Comparison of ENCODE assay signal across 20 cellular contexts in genomic region chr3:133588035-133588434, GRCh38. TPM values are rescaled to one million over a fixed set of nuclear protein-coding genes. Genes with fewer than 3 reads are reported as not detected.
DNase-seq lines count a peak whose midpoint lies in the region; ATAC-seq, FAIRE-seq and TF ChIP-seq lines count a peak whose summit lies in the region.
"Had no signal": no experiment of that assay in that cellular context is flagged by ENCODE, and none has a peak within 500 bp of the region (broad histone marks: within the 10 kb centered on the region; RNA-seq: fewer than 3 reads in every experiment).

No MANE protein-coding gene starts in this region.

- CTCF ChIA-PET in Caco-2 (lab: Charles Lee) = no interaction called here

- H3K36me3 Mint-ChIP-seq in Caco-2 (ENCODE audit: insufficient read depth, unreplicated experiment) (peaks cover 83% of the 10 kb centered on the region), T-helper 17 cell (ENCODE audit: low read depth) (peaks cover 2% of the 10 kb centered on the region)
- peaks cover 27% of the 10 kb centered on the region for H3K36me3 Mint-ChIP-seq in natural killer cell treated with Interleukin-12 subunit alpha and Interleukin-12 subunit beta and Interleukin-15 and Interleukin-18, amount 100 ng/mL, for 72 hours

- no peak overlapping the region for H3K4me3 Mint-ChIP-seq in Caco-2 (ENCODE audit: unreplicated experiment)
- H3K4me3 Mint-ChIP-seq in T-helper 17 cell = no peak overlapping the region
- H3K4me3 Mint-ChIP-seq in natural killer cell treated with Interleukin-12 subunit alpha and Interleukin-12 subunit beta and Interleukin-15 and Interleukin-18, amount 100 ng/mL, for 72 hours = peak overlapping the region; percentile 45
- H3K4me3 Mint-ChIP-seq: activated T-helper 1 cell treated with anti-CD3 and anti-CD28 coated beads, Interleukin-12 subunit alpha, Interleukin-12 subunit beta, Interleukin-2, Interleukin-4 antibody, amounts not matched to agents 30 ng/mL and 10 ng/mL and 1 ng/mL, durations not matched to agents 14 hours and 24 hours and 36 hours; nephron had no signal

- no peak for DNase-seq in Caco-2
- DNase-seq in GM18507 (ENCODE audit: extremely low spot score, insufficient read length, low read depth) = no peak
- no peak for DNase-seq in T-helper 17 cell
- DNase-seq in natural killer cell treated with Interleukin-12 subunit alpha and Interleukin-12 subunit beta and Interleukin-15 and Interleukin-18, amount 100 ng/mL, for 72 hours (ENCODE audit: low spot score) = no peak
- DNase-seq in SHP77 (lab: John Stamatoyannopoulos, UW) = no peak
- no peak for DNase-seq in SIG-M5 treated with dmso at 0.1 percent for 504 hours (lab: John Stamatoyannopoulos, UW; ENCODE audit: unreplicated experiment)
- DNase-seq in mesenteric fat pad (ENCODE audit: low spot score) = no peak
- DNase-seq: adrenal gland; DND-41; mesendoderm; NCI-H1694; PC-3; SJCRH30; stimulated activated CD4-positive, alpha-beta T cell treated with anti-CD3 and anti-CD28 coated beads, Interleukin-1b, Interleukin-23, amount 100 ng/mL, for 48 hours; stimulated activated naive CD4-positive, alpha-beta T cell; T-helper 2 cell; transverse colon had no signal

- peaks cover 8% of the 10 kb centered on the region; the same call in 1 of the 2 replicates for H3K4me1 ChIP-seq in Caco-2

- no peak for ATAC-seq in T-helper 17 cell
- ATAC-seq in natural killer cell treated with Interleukin-12 subunit alpha and Interleukin-12 subunit beta and Interleukin-15 and Interleukin-18, amount 100 ng/mL, for 72 hours = peak; percentile 83 to 92
- ATAC-seq: PC-3 had no signal

- H3K4me1 Mint-ChIP-seq in Caco-2 (ENCODE audit: low read depth, unreplicated experiment) = peaks cover 23% of the 10 kb centered on the region
- H3K4me1 Mint-ChIP-seq in T-helper 17 cell = peaks cover 9% of the 10 kb centered on the region
- H3K4me1 Mint-ChIP-seq in natural killer cell treated with Interleukin-12 subunit alpha and Interleukin-12 subunit beta and Interleukin-15 and Interleukin-18, amount 100 ng/mL, for 72 hours (ENCODE audit: low read depth in 2 of 2) = peaks cover 30 to 34% of the 10 kb centered on the region in 2 donors
- H3K4me1 Mint-ChIP-seq: nephron had no signal

- FAIRE-seq in GM18507 (lab: Jason Lieb, UNC) = peak; percentile 47

- H3K27ac Mint-ChIP-seq in Caco-2 (ENCODE audit: unreplicated experiment) (peak overlapping the region; percentile 69), T-helper 17 cell (peak overlapping the region; percentile 81)
- H3K27ac Mint-ChIP-seq in natural killer cell treated with Interleukin-12 subunit alpha and Interleukin-12 subunit beta and Interleukin-15 and Interleukin-18, amount 100 ng/mL, for 72 hours = peak overlapping the region; percentile 74 to 92
- H3K27ac Mint-ChIP-seq: nephron had no signal

- H3K9me3 ChIP-seq in Caco-2 (no peaks in the 10 kb centered on the region), T-helper 17 cell (ENCODE audit: control insufficient read depth, low read length, poor library complexity, severe bottlenecking) (no peaks in the 10 kb centered on the region)
- H3K9me3 ChIP-seq: adrenal gland, SJCRH30, transverse colon had no signal

- H3K9me3 Mint-ChIP-seq in Caco-2 (ENCODE audit: unreplicated experiment) = no peaks in the 10 kb centered on the region
- no peaks in the 10 kb centered on the region for H3K9me3 Mint-ChIP-seq in natural killer cell treated with Interleukin-12 subunit alpha and Interleukin-12 subunit beta and Interleukin-15 and Interleukin-18, amount 100 ng/mL, for 72 hours
- H3K9me3 Mint-ChIP-seq: activated T-helper 1 cell treated with anti-CD3 and anti-CD28 coated beads, Interleukin-12 subunit alpha, Interleukin-12 subunit beta, Interleukin-2, Interleukin-4 antibody, amounts not matched to agents 30 ng/mL and 10 ng/mL and 1 ng/mL, durations not matched to agents 14 hours and 24 hours and 36 hours; nephron had no signal

- POLR2A ChIA-PET in Caco-2 (lab: Charles Lee) = no interaction called here

- intact Hi-C loops in Caco-2 (cut with micrococcal nuclease; ENCODE audit: unreplicated experiment) = no loop called here

- BruUV-seq in Caco-2 (replicated peaks; lab: Mats Ljungman, UMichigan) = no TSS peak

- H3K27me3 Mint-ChIP-seq in Caco-2 (ENCODE audit: insufficient read depth, unreplicated experiment) (no peaks in the 10 kb centered on the region), T-helper 17 cell (no peaks in the 10 kb centered on the region)
- no peaks in the 10 kb centered on the region for H3K27me3 Mint-ChIP-seq in natural killer cell treated with Interleukin-12 subunit alpha and Interleukin-12 subunit beta and Interleukin-15 and Interleukin-18, amount 100 ng/mL, for 72 hours

- H3K4me3 ChIP-seq in Caco-2 (ENCODE audit: low read depth, low read length) = no peak overlapping the region
- H3K4me3 ChIP-seq: adrenal gland, coronary artery, SJCRH30, transverse colon had no signal

- TF ChIP-seq CTCF in Caco-2 (IDR thresholded peaks at IDR 0.05; ENCODE audit: insufficient read depth in 1 of 2, low read depth in 1 of 2, low read length in 1 of 2, severe bottlenecking in 1 of 2, unreplicated experiment in 1 of 2) = no peak

- peaks cover 2% of the 10 kb centered on the region for H3K36me3 ChIP-seq in Caco-2 (ENCODE audit: control insufficient read depth, insufficient read depth, low read length)

- no peaks in the 10 kb centered on the region for H3K27me3 ChIP-seq in Caco-2 (replicated peaks; ENCODE audit: control insufficient read depth, insufficient read depth, low read length)
- H3K27me3 ChIP-seq: adrenal gland, SJCRH30, transverse colon had no signal

RNA-seq across cellular contexts. Expression of gene CDV3, which starts 14.5 kb away (rescaled TPM):
- total RNA-seq in Caco-2 (2022) (260 and 284 TPM in 2 replicates), T-helper 17 cell (100 to 1,000 TPM; 196 to 239 TPM), mesenteric fat pad (238 TPM)
- total RNA-seq in natural killer cell treated with Interleukin-12 subunit alpha and Interleukin-12 subunit beta and Interleukin-15 and Interleukin-18, amount 100 ng/mL, for 72 hours = 100 to 1,000 TPM; 202 to 204 TPM
